Comparison of ENCODE assay signal across 8 cellular contexts in the genomic region with DNA sequence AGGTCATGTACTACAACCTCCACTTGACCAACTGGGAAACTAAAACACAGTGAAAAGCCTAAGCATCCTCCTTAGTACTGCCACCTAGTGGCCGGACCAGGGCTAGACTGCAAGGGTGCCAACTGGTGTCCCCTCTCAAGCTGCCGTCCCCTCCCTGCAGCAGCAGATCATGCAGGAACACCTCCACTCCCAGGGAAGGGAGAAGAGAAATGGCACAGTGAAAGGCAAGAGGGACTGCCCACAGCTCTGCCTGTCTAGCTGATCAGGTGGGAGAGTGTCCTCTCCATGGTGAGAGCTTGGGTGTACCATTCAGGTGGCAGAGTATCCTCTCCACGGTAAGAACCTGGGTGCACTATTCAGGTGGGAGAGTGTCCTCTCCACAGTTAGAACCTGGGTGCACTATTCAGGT.
DNase-seq lines count a peak whose midpoint lies in the region; TF ChIP-seq lines count a peak whose summit lies in the region.

No MANE protein-coding gene starts in this region.

- H3K9me3 ChIP-seq in OCI-LY7 (ENCODE audit: low read length), result no peaks in the 10 kb centered on the region

- no peaks in the 10 kb centered on the region for H3K36me3 ChIP-seq in OCI-LY7 (ENCODE audit: insufficient read depth, low read length)

- no peak overlapping the region for H2AFZ ChIP-seq in OCI-LY7 (ENCODE audit: low read length)

- H3K36me3 Mint-ChIP-seq in HFFc6 (ENCODE audit: low read depth), result peaks cover 17% of the 10 kb centered on the region

- H3K4me2 ChIP-seq in OCI-LY7 (ENCODE audit: low read length), result no peak overlapping the region

- H3K27ac ChIP-seq in OCI-LY7 (ENCODE audit: low read depth, low read length, poor library complexity, severe bottlenecking), result no peak overlapping the region

- no TSS peak for BruUV-seq in OCI-LY7 (replicated peaks; lab: Mats Ljungman, UMichigan)

- no peaks in the 10 kb centered on the region for H3K9me2 ChIP-seq in OCI-LY7 (ENCODE audit: insufficient read depth, low read length)

- intact Hi-C loops in OCI-LY7 (cut with micrococcal nuclease; ENCODE audit: unreplicated experiment) (loop anchor here (5.0 kb wide), 1 partner anchor 188 kb away; no protein-coding TSS in a partner anchor), posterior vena cava (cut with DNase I) (no loop called here)

- H4K20me1 ChIP-seq in OCI-LY7 (ENCODE audit: insufficient read depth, low read length), result no peaks in the 10 kb centered on the region; the same call in 1 of the 2 replicates

- TF ChIP-seq CTCF in GM10266 (IDR thresholded peaks at IDR 0.05; ENCODE audit: control insufficient read depth, insufficient read depth, low read depth, missing control alignments), result peak; percentile 82
- TF ChIP-seq CTCF in HFFc6 (IDR thresholded peaks at IDR 0.05), result peak; percentile 87
- TF ChIP-seq CTCF in OCI-LY7 (conservative IDR thresholded peaks at IDR 0.05; ENCODE audit: low read length), result peak; percentile 92

- H3K9me3 Mint-ChIP-seq in HFFc6, result no peaks in the 10 kb centered on the region

- H3K4me3 ChIP-seq in OCI-LY7 (ENCODE audit: low read depth, low read length, poor library complexity, severe bottlenecking), result no peak overlapping the region

- POLR2A ChIA-PET in OCI-LY7 (lab: Charles Lee), result interaction anchor here (0.5 to 0.6 kb wide), 3 partner anchors 9 to 509 kb away, joined by 3 to 4 read pairs (median 3); no protein-coding TSS in a partner anchor

- DNase-seq in GM10266 (ENCODE audit: extremely low spot score), result peak; percentile 74
- peak; percentile 29 for DNase-seq in HFFc6
- DNase-seq in OCI-LY7 (ENCODE audit: low spot score), result peak; percentile 61
- DNase-seq in activated T-cell treated with anti-CD3 and anti-CD28 coated beads, Interleukin-2, amount 50 U/mL, for 48 hours, result peak; percentile 83
- DNase-seq in germinal center (ENCODE audit: low spot score), result peak; percentile 70
- peak; percentile 11 for DNase-seq in pulmonary artery endothelial cell (ENCODE audit: low read depth, low spot score)
- no peak for DNase-seq in cortex of kidney (lab: John Stamatoyannopoulos, UW)
- DNase-seq in posterior vena cava (ENCODE audit: low spot score), result no peak

- peaks cover 1% of the 10 kb centered on the region for H3K27me3 Mint-ChIP-seq in HFFc6 (ENCODE audit: insufficient read depth)

- peaks cover 96% of the 10 kb centered on the region for H3K4me1 Mint-ChIP-seq in HFFc6 (ENCODE audit: low read depth)

- no peak overlapping the region; the same call in 1 of the 2 replicates for H3K4me3 Mint-ChIP-seq in HFFc6

- CTCF ChIA-PET in OCI-LY7 (lab: Charles Lee; ENCODE audit: unreplicated experiment), result no interaction called here

- peak overlapping the region; percentile 85 for H3K27ac Mint-ChIP-seq in HFFc6

- H3K4me1 ChIP-seq in OCI-LY7 (ENCODE audit: insufficient read depth, low read length, poor library complexity, severe bottlenecking), result no peaks in the 10 kb centered on the region

- no peaks in the 10 kb centered on the region for H3K79me2 ChIP-seq in OCI-LY7 (ENCODE audit: insufficient read depth, low read depth, low read length)

Comparison
In these comparisons a context has a peak if more than half of its experiments do, and no peak if none do; other contexts are left out.
1. DNase-seq: peak in GM10266 (single experiment), HFFc6 (single experiment), OCI-LY7 (single experiment), activated T-cell treated with anti-CD3 and anti-CD28 coated beads, Interleukin-2, amount 50 U/mL, for 48 hours (2 of 2), germinal center (single experiment) and pulmonary artery endothelial cell (single experiment); none in cortex of kidney (single experiment) and posterior vena cava (single experiment).
2. Peak in every context shown above with its lines, with median percentiles within 50 percentile points of each other: CTCF ChIP-seq.